ENCODE assay signal across 8 cellular contexts in the genomic region with DNA sequence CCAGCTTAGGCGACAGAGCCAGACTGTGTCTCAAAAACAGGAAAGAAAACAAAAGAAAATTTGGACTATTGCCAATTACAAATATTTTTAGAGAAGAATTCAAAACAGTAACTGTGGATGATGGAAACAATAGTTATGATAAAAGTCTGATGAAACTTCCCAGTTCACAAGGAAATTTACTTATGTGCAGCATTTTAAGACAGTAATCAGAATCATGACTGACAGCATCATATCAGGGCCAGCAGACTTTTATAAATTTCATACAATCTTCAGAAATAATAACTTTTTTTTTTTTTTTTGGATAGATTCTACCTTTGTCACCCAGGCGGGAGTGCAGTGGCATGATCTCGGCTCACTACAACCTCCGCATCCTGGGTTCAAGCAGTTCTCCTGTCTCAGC. TPM values are rescaled to one million over a fixed set of nuclear protein-coding genes. Genes with fewer than 3 reads are reported as not detected.
DNase-seq lines count a peak whose midpoint lies in the region; ATAC-seq, FAIRE-seq and TF ChIP-seq lines count a peak whose summit lies in the region.
"Not testable (repeated sequence)": the region's sequence is repeated elsewhere in the genome, so short reads cannot be mapped to it uniquely, and the experiment has no call there.

A gene (plus strand): TSS at position 301 of the 400 bp plus-strand sequence. CDS start 2,911 bp downstream, outside the sequence.

- H3K4me1 Mint-ChIP-seq in activated CD8-positive, alpha-beta T cell treated with anti-CD3 and anti-CD28 coated beads, Interleukin-2, amount 10 ng/mL, durations not matched to agents 7 days and 5 days (ENCODE audit: low read depth): not testable (repeated sequence)

- intact Hi-C loops in A673 (cut with micrococcal nuclease; ENCODE audit: unreplicated experiment); testis (cut with DNase I; ENCODE audit: low total_unique reads): not testable (repeated sequence)

- not testable (repeated sequence) for H3K9me3 ChIP-seq in A673 (ENCODE audit: low read depth, low read length, poor library complexity, severe bottlenecking); gastroesophageal sphincter; liver (ENCODE audit: control insufficient read depth in 4 of 4, low read length in 3 of 4); testis

- TF ChIP-seq POLR2A in gastroesophageal sphincter (IDR thresholded peaks at IDR 0.05); testis (IDR thresholded peaks at IDR 0.05): not testable (repeated sequence)

- H3K4me1 ChIP-seq in A673 (ENCODE audit: insufficient read depth, low read length, poor library complexity, severe bottlenecking); gastroesophageal sphincter; liver (ENCODE audit: control insufficient read depth in 4 of 4, insufficient read depth in 4 of 4, low read length in 3 of 4); testis: not testable (repeated sequence)

- not testable (repeated sequence) for FAIRE-seq in bronchial epithelial cell (lab: Jason Lieb, UNC)

- not testable (repeated sequence) for TF ChIP-seq CTCF in A673 (conservative IDR thresholded peaks at IDR 0.05; ENCODE audit: low read depth, low read length); bronchial epithelial cell (IDR thresholded peaks at IDR 0.05; ENCODE audit: insufficient read depth, low read length, severe bottlenecking); gastroesophageal sphincter (IDR thresholded peaks at IDR 0.05); liver (IDR thresholded peaks at IDR 0.05; ENCODE audit: low read depth, low read length, missing input control); omental fat pad (IDR thresholded peaks at IDR 0.05); testis (IDR thresholded peaks at IDR 0.05)

- POLR2A ChIA-PET in A673 (lab: Charles Lee; ENCODE audit: low non-redundant PET); activated CD8-positive, alpha-beta T cell treated with anti-CD3 and anti-CD28 coated beads, Interleukin-2, amount 10 ng/mL, durations not matched to agents 7 days and 5 days (lab: Charles Lee): not testable (repeated sequence)

- not testable (repeated sequence) for H3K27me3 ChIP-seq in A673 (replicated peaks; ENCODE audit: insufficient read depth, low read depth, low read length, poor library complexity); bronchial epithelial cell (ENCODE audit: control insufficient read depth, insufficient read depth, low read length); gastroesophageal sphincter; liver (ENCODE audit: control insufficient read depth in 4 of 4, insufficient read depth in 4 of 4, low read length in 3 of 4); testis

- not testable (repeated sequence) for H3K4me3 Mint-ChIP-seq in activated CD8-positive, alpha-beta T cell treated with anti-CD3 and anti-CD28 coated beads, Interleukin-2, amount 10 ng/mL, durations not matched to agents 7 days and 5 days

- not testable (repeated sequence) for H3K27me3 Mint-ChIP-seq in activated CD8-positive, alpha-beta T cell treated with anti-CD3 and anti-CD28 coated beads, Interleukin-2, amount 10 ng/mL, durations not matched to agents 7 days and 5 days (ENCODE audit: low read depth)

- no CpG with 5 or more reads among the region's 4 CpGs for WGBS in gastroesophageal sphincter (ENCODE audit: low coverage in 1 of 2), 2 donors
- no CpG with 5 or more reads among the region's 4 CpGs for WGBS in liver
- whole genome bisulfite sequencing in testis, 2 donors: no CpG with 5 or more reads among the region's 4 CpGs

- TF ChIP-seq EP300 in gastroesophageal sphincter (IDR thresholded peaks at IDR 0.05): not testable (repeated sequence)

- H3K36me3 Mint-ChIP-seq in activated CD8-positive, alpha-beta T cell treated with anti-CD3 and anti-CD28 coated beads, Interleukin-2, amount 10 ng/mL, durations not matched to agents 7 days and 5 days (ENCODE audit: low read depth): not testable (repeated sequence)

- not testable (repeated sequence) for H3K27ac ChIP-seq in A673 (ENCODE audit: low read depth, low read length, poor library complexity, severe bottlenecking); gastroesophageal sphincter; liver (ENCODE audit: low read depth in 1 of 2, low read length in 2 of 2); testis

- not testable (repeated sequence) for H3K27ac Mint-ChIP-seq in activated CD8-positive, alpha-beta T cell treated with anti-CD3 and anti-CD28 coated beads, Interleukin-2, amount 10 ng/mL, durations not matched to agents 7 days and 5 days

- not testable (repeated sequence) for H3K9me3 Mint-ChIP-seq in activated CD8-positive, alpha-beta T cell treated with anti-CD3 and anti-CD28 coated beads, Interleukin-2, amount 10 ng/mL, durations not matched to agents 7 days and 5 days (ENCODE audit: insufficient read depth)

- DNase-seq in A673 (ENCODE audit: low spot score); LHCN-M2 (ENCODE audit: low read depth); activated CD8-positive, alpha-beta T cell treated with anti-CD3 and anti-CD28 coated beads, Interleukin-2, amount 10 ng/mL, durations not matched to agents 7 days and 5 days; bronchial epithelial cell (ENCODE audit: low read depth); omental fat pad (ENCODE audit: low spot score); testis: not testable (repeated sequence)

- not testable (repeated sequence) for H3K36me3 ChIP-seq in A673 (ENCODE audit: insufficient read depth, low read length, poor library complexity, severe bottlenecking); bronchial epithelial cell (ENCODE audit: control insufficient read depth, insufficient read depth, low read length); gastroesophageal sphincter; liver (ENCODE audit: control insufficient read depth in 4 of 4, insufficient read depth in 3 of 4, low read depth in 1 of 4, low read length in 3 of 4); testis (ENCODE audit: low read depth, missing control alignments)

- not testable (repeated sequence) for H3K9ac ChIP-seq in liver (ENCODE audit: low read depth in 1 of 2, low read length in 2 of 2)

- TF ChIP-seq RAD21 in liver (IDR thresholded peaks at IDR 0.05): not testable (repeated sequence)

- H3K4me3 ChIP-seq in A673 (ENCODE audit: low read depth, low read length, poor library complexity, severe bottlenecking); bronchial epithelial cell (ENCODE audit: low read depth, low read length); gastroesophageal sphincter; liver (ENCODE audit: low read depth in 1 of 3, low read length in 3 of 3); testis: not testable (repeated sequence)

- not testable (repeated sequence) for BruUV-seq in A673 (replicated peaks; lab: Mats Ljungman, UMichigan)

- not testable (repeated sequence) for ATAC-seq in activated CD8-positive, alpha-beta T cell treated with anti-CD3 and anti-CD28 coated beads, Interleukin-2, amount 10 ng/mL, durations not matched to agents 7 days and 5 days; gastroesophageal sphincter; omental fat pad (ENCODE audit: low FRiP score)

- CTCF ChIA-PET in A673 (lab: Charles Lee); activated CD8-positive, alpha-beta T cell treated with anti-CD3 and anti-CD28 coated beads, Interleukin-2, amount 10 ng/mL, durations not matched to agents 7 days and 5 days (lab: Charles Lee): not testable (repeated sequence)

RNA-seq across cellular contexts. Expression of the gene that starts here (rescaled TPM):
- 199 and 204 TPM in 2 replicates for total RNA-seq in A673 (2021)
- total RNA-seq in LHCN-M2 (2014; rRNA removed): 16.0 and 16.8 TPM in 2 replicates
- polyA plus RNA-seq in LHCN-M2 (2012): 22.6 TPM
- total RNA-seq in activated CD8-positive, alpha-beta T cell treated with anti-CD3 and anti-CD28 coated beads, Interleukin-2, amount 10 ng/mL, durations not matched to agents 7 days and 5 days: 100 to 1,000 TPM; 276 to 303 TPM
- total RNA-seq in bronchial epithelial cell: 64.9 and 85.0 TPM in 2 replicates
- total RNA-seq in gastroesophageal sphincter: 100 to 1,000 TPM in 2 of 4 donors, 10 to 100 TPM in 2; 42.2 to 344 (median 102) TPM
- total RNA-seq in liver: 100 to 1,000 TPM; 154 to 180 TPM
- 10 to 100 TPM in 1 of 2 donors, 1 to 10 TPM in 1; 6.4 to 48.3 TPM for polyA plus RNA-seq in liver
- total RNA-seq in omental fat pad: 100 to 1,000 TPM; 111 to 574 (median 286) TPM
- 100 to 1,000 TPM; 329 to 534 TPM for total RNA-seq in testis
- polyA plus RNA-seq in testis (ENCODE audit: insufficient read depth, low read depth, low replicate concordance): 79.6 TPM
